Comparison of ENCODE assay signal across 10 cellular contexts in the genomic region with DNA sequence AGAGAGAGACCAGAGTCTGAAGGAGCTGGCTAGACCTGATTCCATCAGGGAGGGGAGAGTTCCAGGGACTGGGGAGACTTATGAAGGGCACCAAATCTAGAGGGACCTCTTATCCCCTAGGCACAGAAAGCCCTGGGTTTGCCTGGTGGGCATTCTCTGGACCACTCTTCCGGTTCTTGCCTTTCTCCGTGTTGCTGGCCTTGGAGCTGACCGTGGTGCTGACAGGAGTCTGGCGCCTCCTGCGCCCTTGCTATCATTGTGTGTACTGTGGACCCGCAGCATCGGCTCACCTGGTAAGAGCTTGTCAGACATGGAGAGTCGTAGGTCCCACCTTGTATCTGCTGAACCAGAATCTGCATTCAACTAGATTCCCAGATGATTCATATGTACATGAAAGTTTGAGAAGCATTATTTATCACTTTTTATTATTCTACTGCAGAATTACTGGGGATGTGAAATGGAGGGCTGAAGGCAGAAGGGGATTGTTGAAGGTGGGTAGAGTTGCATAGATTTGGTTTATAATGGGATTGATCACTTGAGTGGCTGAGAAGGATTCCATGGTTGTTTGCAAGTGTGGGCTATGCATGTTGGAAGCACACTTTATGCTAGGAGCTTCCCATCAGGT. TPM values are rescaled to one million over a fixed set of nuclear protein-coding genes. Genes with fewer than 3 reads are reported as not detected.
DNase-seq lines count a peak whose midpoint lies in the region; ATAC-seq and TF ChIP-seq lines count a peak whose summit lies in the region.
"Had no signal": no experiment of that assay in that cellular context is flagged by ENCODE, and none has a peak within 500 bp of the region (broad histone marks: within the 10 kb centered on the region; RNA-seq: fewer than 3 reads in every experiment).

No MANE protein-coding gene starts in this region.

- DNase-seq in AG20443 (ENCODE audit: low spot score) (peak; percentile 65), HuH-7.5 (ENCODE audit: low spot score) (peak; percentile 31), kidney tubule cell (ENCODE audit: low spot score) (peak; percentile 48), lower lobe of right lung (no peak), DMS79 treated with DMSO at 0.1 percent for 48 hours (lab: John Stamatoyannopoulos, UW) (no peak), putamen (ENCODE audit: low spot score) (no peak)
- DNase-seq in activated naive CD4-positive, alpha-beta T cell treated with anti-CD3 and anti-CD28 coated beads, Interleukin-2, amount 10 ng/mL, durations not matched to agents 7 days and 5 days: peak; percentile 55
- DNase-seq: activated effector memory CD4-positive, alpha-beta T cell treated with Interleukin-2 at 50 U/mL for 16 hours; NCI-H69 had no signal

- peaks cover 25% of the 10 kb centered on the region for H3K27me3 Mint-ChIP-seq in activated naive CD4-positive, alpha-beta T cell treated with anti-CD3 and anti-CD28 coated beads, Interleukin-2, amount 10 ng/mL, durations not matched to agents 7 days and 5 days

- H3K36me3 Mint-ChIP-seq in activated naive CD4-positive, alpha-beta T cell treated with anti-CD3 and anti-CD28 coated beads, Interleukin-2, amount 10 ng/mL, durations not matched to agents 7 days and 5 days: no peaks in the 10 kb centered on the region

- no peak for TF ChIP-seq CTCF in lower lobe of right lung (IDR thresholded peaks at IDR 0.05)

- H3K27ac Mint-ChIP-seq in activated naive CD4-positive, alpha-beta T cell treated with anti-CD3 and anti-CD28 coated beads, Interleukin-2, amount 10 ng/mL, durations not matched to agents 7 days and 5 days: no peak overlapping the region

- H3K4me3 ChIP-seq in lower lobe of right lung: no peak overlapping the region

- H3K9me3 ChIP-seq in lower lobe of right lung: no peaks in the 10 kb centered on the region

- no peaks in the 10 kb centered on the region for H3K36me3 ChIP-seq in lower lobe of right lung

- no peaks in the 10 kb centered on the region for H3K9me3 Mint-ChIP-seq in activated naive CD4-positive, alpha-beta T cell treated with anti-CD3 and anti-CD28 coated beads, Interleukin-2, amount 10 ng/mL, durations not matched to agents 7 days and 5 days

- intact Hi-C loops in lower lobe of right lung (cut with DNase I): no loop called here

- CTCF ChIA-PET in activated naive CD4-positive, alpha-beta T cell treated with anti-CD3 and anti-CD28 coated beads, Interleukin-2, amount 10 ng/mL, durations not matched to agents 7 days and 5 days (lab: Charles Lee): no interaction called here

- H3K4me3 Mint-ChIP-seq in activated naive CD4-positive, alpha-beta T cell treated with anti-CD3 and anti-CD28 coated beads, Interleukin-2, amount 10 ng/mL, durations not matched to agents 7 days and 5 days: no peak overlapping the region

- H3K4me1 Mint-ChIP-seq in activated naive CD4-positive, alpha-beta T cell treated with anti-CD3 and anti-CD28 coated beads, Interleukin-2, amount 10 ng/mL, durations not matched to agents 7 days and 5 days: no peaks in the 10 kb centered on the region

- no peaks in the 10 kb centered on the region for H3K4me1 ChIP-seq in lower lobe of right lung

- ATAC-seq in lower lobe of right lung (no peak), GM18868 (IDR thresholded peaks at IDR 0.05; ENCODE audit: unreplicated experiment) (no peak)

- H3K27me3 ChIP-seq in lower lobe of right lung (ENCODE audit: low read depth): no peaks in the 10 kb centered on the region

- H3K27ac ChIP-seq in lower lobe of right lung: no peak overlapping the region

RNA-seq across cellular contexts. Expression of gene TRPM8, which starts 4.3 kb away (rescaled TPM):
- not detected for total RNA-seq in lower lobe of right lung

RNA-seq across cellular contexts. Expression of gene HJURP, which starts 58.6 kb away (rescaled TPM):
- total RNA-seq in lower lobe of right lung: 1.5 TPM

Comparison
In these comparisons a context has a peak if more than half of its experiments do, and no peak if none do; other contexts are left out.
1. DNase-seq: peak in AG20443 (single experiment), HuH-7.5 (single experiment), activated naive CD4-positive, alpha-beta T cell treated with anti-CD3 and anti-CD28 coated beads, Interleukin-2, amount 10 ng/mL, durations not matched to agents 7 days and 5 days (single experiment) and kidney tubule cell (single experiment); none in lower lobe of right lung (single experiment), DMS79 treated with DMSO at 0.1 percent for 48 hours (single experiment) and putamen (single experiment).